1 cellular context compared by ENCODE assay signal in genomic region chr9:3397726-3398125, GRCh38.
TF ChIP-seq lines count a peak whose summit lies in the region.

No MANE protein-coding gene starts in this region.

TF ChIP-seq in GM23338, 12 proteins besides CTCF, POLR2A, EP300 and RAD21 (continued from another document):
- TF ChIP-seq, protein P1, sequence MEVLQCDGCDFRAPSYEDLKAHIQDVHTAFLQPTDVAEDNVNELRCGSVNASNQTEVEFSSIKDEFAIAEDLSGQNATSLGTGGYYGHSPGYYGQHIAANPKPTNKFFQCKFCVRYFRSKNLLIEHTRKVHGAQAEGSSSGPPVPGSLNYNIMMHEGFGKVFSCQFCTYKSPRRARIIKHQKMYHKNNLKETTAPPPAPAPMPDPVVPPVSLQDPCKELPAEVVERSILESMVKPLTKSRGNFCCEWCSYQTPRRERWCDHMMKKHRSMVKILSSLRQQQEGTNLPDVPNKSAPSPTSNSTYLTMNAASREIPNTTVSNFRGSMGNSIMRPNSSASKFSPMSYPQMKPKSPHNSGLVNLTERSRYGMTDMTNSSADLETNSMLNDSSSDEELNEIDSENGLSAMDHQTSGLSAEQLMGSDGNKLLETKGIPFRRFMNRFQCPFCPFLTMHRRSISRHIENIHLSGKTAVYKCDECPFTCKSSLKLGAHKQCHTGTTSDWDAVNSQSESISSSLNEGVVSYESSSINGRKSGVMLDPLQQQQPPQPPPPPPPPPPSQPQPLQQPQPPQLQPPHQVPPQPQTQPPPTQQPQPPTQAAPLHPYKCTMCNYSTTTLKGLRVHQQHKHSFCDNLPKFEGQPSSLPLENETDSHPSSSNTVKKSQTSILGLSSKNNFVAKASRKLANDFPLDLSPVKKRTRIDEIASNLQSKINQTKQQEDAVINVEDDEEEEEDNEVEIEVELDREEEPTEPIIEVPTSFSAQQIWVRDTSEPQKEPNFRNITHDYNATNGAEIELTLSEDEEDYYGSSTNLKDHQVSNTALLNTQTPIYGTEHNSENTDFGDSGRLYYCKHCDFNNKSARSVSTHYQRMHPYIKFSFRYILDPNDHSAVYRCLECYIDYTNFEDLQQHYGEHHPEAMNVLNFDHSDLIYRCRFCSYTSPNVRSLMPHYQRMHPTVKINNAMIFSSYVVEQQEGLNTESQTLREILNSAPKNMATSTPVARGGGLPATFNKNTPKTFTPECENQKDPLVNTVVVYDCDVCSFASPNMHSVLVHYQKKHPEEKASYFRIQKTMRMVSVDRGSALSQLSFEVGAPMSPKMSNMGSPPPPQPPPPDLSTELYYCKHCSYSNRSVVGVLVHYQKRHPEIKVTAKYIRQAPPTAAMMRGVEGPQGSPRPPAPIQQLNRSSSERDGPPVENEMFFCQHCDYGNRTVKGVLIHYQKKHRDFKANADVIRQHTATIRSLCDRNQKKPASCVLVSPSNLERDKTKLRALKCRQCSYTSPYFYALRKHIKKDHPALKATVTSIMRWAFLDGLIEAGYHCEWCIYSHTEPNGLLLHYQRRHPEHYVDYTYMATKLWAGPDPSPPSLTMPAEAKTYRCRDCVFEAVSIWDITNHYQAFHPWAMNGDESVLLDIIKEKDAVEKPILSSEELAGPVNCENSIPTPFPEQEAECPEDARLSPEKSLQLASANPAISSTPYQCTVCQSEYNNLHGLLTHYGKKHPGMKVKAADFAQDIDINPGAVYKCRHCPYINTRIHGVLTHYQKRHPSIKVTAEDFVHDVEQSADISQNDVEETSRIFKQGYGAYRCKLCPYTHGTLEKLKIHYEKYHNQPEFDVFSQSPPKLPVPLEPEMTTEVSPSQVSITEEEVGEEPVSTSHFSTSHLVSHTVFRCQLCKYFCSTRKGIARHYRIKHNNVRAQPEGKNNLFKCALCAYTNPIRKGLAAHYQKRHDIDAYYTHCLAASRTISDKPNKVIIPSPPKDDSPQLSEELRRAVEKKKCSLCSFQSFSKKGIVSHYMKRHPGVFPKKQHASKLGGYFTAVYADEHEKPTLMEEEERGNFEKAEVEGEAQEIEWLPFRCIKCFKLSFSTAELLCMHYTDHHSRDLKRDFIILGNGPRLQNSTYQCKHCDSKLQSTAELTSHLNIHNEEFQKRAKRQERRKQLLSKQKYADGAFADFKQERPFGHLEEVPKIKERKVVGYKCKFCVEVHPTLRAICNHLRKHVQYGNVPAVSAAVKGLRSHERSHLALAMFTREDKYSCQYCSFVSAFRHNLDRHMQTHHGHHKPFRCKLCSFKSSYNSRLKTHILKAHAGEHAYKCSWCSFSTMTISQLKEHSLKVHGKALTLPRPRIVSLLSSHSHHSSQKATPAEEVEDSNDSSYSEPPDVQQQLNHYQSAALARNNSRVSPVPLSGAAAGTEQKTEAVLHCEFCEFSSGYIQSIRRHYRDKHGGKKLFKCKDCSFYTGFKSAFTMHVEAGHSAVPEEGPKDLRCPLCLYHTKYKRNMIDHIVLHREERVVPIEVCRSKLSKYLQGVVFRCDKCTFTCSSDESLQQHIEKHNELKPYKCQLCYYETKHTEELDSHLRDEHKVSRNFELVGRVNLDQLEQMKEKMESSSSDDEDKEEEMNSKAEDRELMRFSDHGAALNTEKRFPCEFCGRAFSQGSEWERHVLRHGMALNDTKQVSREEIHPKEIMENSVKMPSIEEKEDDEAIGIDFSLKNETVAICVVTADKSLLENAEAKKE (CRISPR knock-in tag; IDR thresholded peaks at IDR 0.05): no peak
- TF ChIP-seq CREB1 (CRISPR knock-in tag; IDR thresholded peaks at IDR 0.05; ENCODE audit: low read depth) (no peak), EZH2phosphoT487 (IDR thresholded peaks at IDR 0.05; ENCODE audit: unreplicated experiment) (no peak), ZNF114 (CRISPR knock-in tag; IDR thresholded peaks at IDR 0.05) (no peak)
TF ChIP-seq in GM23338: peak in this region for 0.
